Comparison of ENCODE assay signal across 12 cellular contexts in genomic region chr17:17051380-17051779, GRCh38. TPM values are rescaled to one million over a fixed set of nuclear protein-coding genes. Genes with fewer than 3 reads are reported as not detected.
DNase-seq lines count a peak whose midpoint lies in the region; ATAC-seq and TF ChIP-seq lines count a peak whose summit lies in the region.
"Had no signal": no experiment of that assay in that cellular context is flagged by ENCODE, and none has a peak within 500 bp of the region (broad histone marks: within the 10 kb centered on the region; RNA-seq: fewer than 3 reads in every experiment).

No MANE protein-coding gene starts in this region.

- H3K9me3 ChIP-seq in CD8-positive, alpha-beta T cell (ENCODE audit: low read length), result no peaks in the 10 kb centered on the region
- no peaks in the 10 kb centered on the region for H3K9me3 ChIP-seq in Peyer's patch
- H3K9me3 ChIP-seq in gastrocnemius medialis, result no peaks in the 10 kb centered on the region
- H3K9me3 ChIP-seq in SK-N-SH, result no peaks in the 10 kb centered on the region

- H3K9ac ChIP-seq in SK-N-SH, result no peak overlapping the region

- no peaks in the 10 kb centered on the region for H3F3A ChIP-seq in SK-N-SH (replicated peaks; ENCODE audit: insufficient read depth)

- TF ChIP-seq EP300 in SK-N-SH (IDR thresholded peaks at IDR 0.05; ENCODE audit: borderline replicate concordance in 1 of 2, low read depth in 1 of 2, low read length in 1 of 2), result no peak

- DNase-seq in CD8-positive, alpha-beta T cell, result peak in 1 of 7 experiments; percentile 13
- DNase-seq in Peyer's patch (peak in 1 of 3 donors; percentile 24), islet precursor cell (peak; percentile 43), gastrocnemius medialis (peak in 1 of 2 donors; percentile 23), SK-N-SH (no peak), AG08396 (ENCODE audit: low spot score) (no peak)
- DNase-seq: hippocampal formation; NCI-H1105 treated with DMSO at 0.1 percent for 48 hours; NCI-H524 treated with DMSO at 0.1 percent for 48 hours; stimulated activated naive CD8-positive, alpha-beta T cell treated with anti-CD3 and anti-CD28 coated beads, Interleukin-15, amount 100 ng/mL, for 72 hours had no signal

- 90% methylated on average over 4 of the region's 6 CpGs for WGBS in SK-N-SH (ENCODE audit: low lambda C conversion rate)

- CTCF ChIA-PET in CD8-positive, alpha-beta T cell (lab: Charles Lee), result interaction anchor here (0.6 kb wide), 1 partner anchor 45 kb away, joined by 3 read pairs; no protein-coding TSS in a partner anchor
- CTCF ChIA-PET in SK-N-SH (lab: Yijun Ruan, JAX), result no interaction called here

- in situ Hi-C loops in gastrocnemius medialis (cut with MboI; ENCODE audit: low sequenced_read_pairs in 4 of 4), result no loop called here

- peaks cover 4% of the 10 kb centered on the region for H3K36me3 Mint-ChIP-seq in CD8-positive, alpha-beta T cell

- peaks cover 100% of the 10 kb centered on the region for H3K79me2 ChIP-seq in SK-N-SH (ENCODE audit: insufficient read depth)

- TF ChIP-seq CTCF in CD8-positive, alpha-beta T cell (IDR thresholded peaks at IDR 0.05), result no peak
- TF ChIP-seq CTCF in Peyer's patch (IDR thresholded peaks at IDR 0.05), result no peak
- TF ChIP-seq CTCF in gastrocnemius medialis (IDR thresholded peaks at IDR 0.05 in 4 of 5, conservative IDR thresholded peaks at IDR 0.05 in 1 of 5), result no peak
- no peak for TF ChIP-seq CTCF in SK-N-SH (IDR thresholded peaks at IDR 0.05)

- intact Hi-C loops in CD8-positive, alpha-beta T cell (cut with DNase I, micrococcal nuclease), result no loop called here
- intact Hi-C loops in gastrocnemius medialis (cut with DNase I; ENCODE audit: low total_unique reads), result no loop called here

- H3K27ac ChIP-seq in CD8-positive, alpha-beta T cell (ENCODE audit: low read depth, low read length), result no peak overlapping the region
- peak overlapping the region in 3 of 4 donors; percentile 64 to 89 (median 78) for H3K27ac ChIP-seq in Peyer's patch
- peak overlapping the region; percentile 86 to 90 (median 88) for H3K27ac ChIP-seq in gastrocnemius medialis
- no peak overlapping the region; a peak in 1 of 4 replicates for H3K27ac ChIP-seq in SK-N-SH (ENCODE audit: low read depth in 2 of 2, low read length in 1 of 2)

- H3K4me1 ChIP-seq in CD8-positive, alpha-beta T cell (ENCODE audit: insufficient read depth, low read length), result peaks cover 50% of the 10 kb centered on the region
- H3K4me1 ChIP-seq in Peyer's patch (peaks cover 7 to 67% (median 15%) of the 10 kb centered on the region in 4 donors), gastrocnemius medialis (peaks cover 94 to 99% of the 10 kb centered on the region in 2 donors), SK-N-SH (ENCODE audit: control insufficient read depth in 1 of 2, insufficient read depth in 2 of 2, low read depth in 1 of 2, low read length in 1 of 2) (peaks cover 0 to 32% of the 10 kb centered on the region in 2 experiments; a peak in 2 of 4 replicates)

- POLR2A ChIA-PET in CD8-positive, alpha-beta T cell (lab: Charles Lee), result interaction anchor here (0.5 to 1.5 kb wide), 3 partner anchors 8 to 179 kb away, joined by 4 to 5 read pairs (median 5); no protein-coding TSS in a partner anchor
- POLR2A ChIA-PET in SK-N-SH (lab: Yijun Ruan, JAX), result interaction anchor here (1.3 kb wide), 1 partner anchor 10 kb away, joined by 3 read pairs; no protein-coding TSS in a partner anchor

- H4K20me1 ChIP-seq in SK-N-SH (ENCODE audit: insufficient read depth), result peaks cover 97% of the 10 kb centered on the region

- TF ChIP-seq RAD21 in SK-N-SH (IDR thresholded peaks at IDR 0.05; ENCODE audit: low read length), result no peak

- no peak overlapping the region for H3K4me2 ChIP-seq in SK-N-SH

- no peak overlapping the region for H2AFZ ChIP-seq in SK-N-SH (ENCODE audit: low read depth)

- H3K4me3 Mint-ChIP-seq in CD8-positive, alpha-beta T cell, result no peak overlapping the region
- H3K4me3 Mint-ChIP-seq: stimulated activated naive CD8-positive, alpha-beta T cell treated with anti-CD3 and anti-CD28 coated beads, Interleukin-15, amount 100 ng/mL, for 72 hours had no signal

- no peaks in the 10 kb centered on the region for H3K9me2 ChIP-seq in SK-N-SH

- H3K4me3 ChIP-seq in CD8-positive, alpha-beta T cell (ENCODE audit: low read depth, low read length), result no peak overlapping the region
- no peak overlapping the region for H3K4me3 ChIP-seq in Peyer's patch
- H3K4me3 ChIP-seq in gastrocnemius medialis, result no peak overlapping the region
- no peak overlapping the region for H3K4me3 ChIP-seq in SK-N-SH (ENCODE audit: low read depth in 2 of 2, low read length in 1 of 2)

- peaks cover 73% of the 10 kb centered on the region for H3K4me1 Mint-ChIP-seq in CD8-positive, alpha-beta T cell (ENCODE audit: low read depth)

- no peaks in the 10 kb centered on the region for H3K9me3 Mint-ChIP-seq in CD8-positive, alpha-beta T cell
- H3K9me3 Mint-ChIP-seq: stimulated activated naive CD8-positive, alpha-beta T cell treated with anti-CD3 and anti-CD28 coated beads, Interleukin-15, amount 100 ng/mL, for 72 hours had no signal

- TF ChIP-seq POLR2A in Peyer's patch (IDR thresholded peaks at IDR 0.05) (no peak), gastrocnemius medialis (IDR thresholded peaks at IDR 0.05) (no peak)

- no peaks in the 10 kb centered on the region for H3K27me3 Mint-ChIP-seq in CD8-positive, alpha-beta T cell (ENCODE audit: low read depth)
- H3K27me3 Mint-ChIP-seq: stimulated activated naive CD8-positive, alpha-beta T cell treated with anti-CD3 and anti-CD28 coated beads, Interleukin-15, amount 100 ng/mL, for 72 hours had no signal

- ATAC-seq in CD8-positive, alpha-beta T cell, result no peak
- ATAC-seq in gastrocnemius medialis (no peak), HG03045 (IDR thresholded peaks at IDR 0.05; ENCODE audit: unreplicated experiment) (no peak), HG02610 (IDR thresholded peaks at IDR 0.05; ENCODE audit: unreplicated experiment) (no peak)
- ATAC-seq: stimulated activated naive CD8-positive, alpha-beta T cell treated with anti-CD3 and anti-CD28 coated beads, Interleukin-15, amount 100 ng/mL, for 72 hours had no signal

- peak overlapping the region; percentile 74 for H3K27ac Mint-ChIP-seq in CD8-positive, alpha-beta T cell

- H3K36me3 ChIP-seq in CD8-positive, alpha-beta T cell (ENCODE audit: insufficient read depth, low read length), result no peaks in the 10 kb centered on the region
- H3K36me3 ChIP-seq in Peyer's patch (no peaks in the 10 kb centered on the region), gastrocnemius medialis (no peaks in the 10 kb centered on the region), SK-N-SH (replicated peaks in 1 of 2; ENCODE audit: control insufficient read depth in 1 of 2, insufficient read depth in 2 of 2, low read length in 1 of 2) (peaks cover 2 to 10% of the 10 kb centered on the region in 2 experiments)

- H3K27me3 ChIP-seq in CD8-positive, alpha-beta T cell (ENCODE audit: insufficient read depth, low read length), result no peaks in the 10 kb centered on the region
- H3K27me3 ChIP-seq in Peyer's patch (no peaks in the 10 kb centered on the region), gastrocnemius medialis (no peaks in the 10 kb centered on the region), SK-N-SH (ENCODE audit: insufficient read depth) (no peaks in the 10 kb centered on the region)

TF ChIP-seq in SK-N-SH, 30 proteins besides CTCF, POLR2A, EP300 and RAD21:
- TF ChIP-seq GATA2 (CRISPR knock-in tag; IDR thresholded peaks at IDR 0.05) (no peak), POLR2AphosphoS5 (IDR thresholded peaks at IDR 0.05; ENCODE audit: low read depth, low read length) (no peak), EZH2phosphoT487 (IDR thresholded peaks at IDR 0.05; ENCODE audit: borderline replicate concordance, low read depth) (no peak), TCF12 (IDR thresholded peaks at IDR 0.05) (no peak), IRF3 (IDR thresholded peaks at IDR 0.05; ENCODE audit: low read depth, low read length) (no peak), SMC3 (IDR thresholded peaks at IDR 0.05; ENCODE audit: low read depth, low read length) (no peak), TAF1 (IDR thresholded peaks at IDR 0.05; ENCODE audit: borderline replicate concordance, low read depth, low read length) (no peak), MAX (IDR thresholded peaks at IDR 0.05; ENCODE audit: low read depth) (no peak), JUND (IDR thresholded peaks at IDR 0.05) (no peak), YY1 (IDR thresholded peaks at IDR 0.05; ENCODE audit: low read depth) (no peak), NFIC (IDR thresholded peaks at IDR 0.05; ENCODE audit: borderline replicate concordance) (no peak), SIN3A (IDR thresholded peaks at IDR 0.05; ENCODE audit: borderline replicate concordance, low read depth, low read length) (no peak), USF1 (IDR thresholded peaks at IDR 0.05; ENCODE audit: borderline replicate concordance, low read depth) (no peak), ELF1 (IDR thresholded peaks at IDR 0.05) (no peak), MXI1 (IDR thresholded peaks at IDR 0.05; ENCODE audit: low read depth, low read length) (no peak), GABPA (IDR thresholded peaks at IDR 0.05; ENCODE audit: low read depth) (no peak)
TF ChIP-seq in SK-N-SH: peak in this region for 0.

RNA-seq across cellular contexts. Expression of gene MPRIP, which starts 9.1 kb away (rescaled TPM):
- total RNA-seq in CD8-positive, alpha-beta T cell, result 100 to 1,000 TPM; 146 to 149 TPM
- 100 to 1,000 TPM; 141 to 305 (median 291) TPM for total RNA-seq in Peyer's patch
- total RNA-seq in gastrocnemius medialis, result 100 to 1,000 TPM in 3 of 4 donors, 10 to 100 TPM in 1; 71.1 to 127 (median 124) TPM
- 64.4 and 69.8 TPM in 2 replicates for polyA plus RNA-seq in SK-N-SH (2012; rRNA removed)
- polyA plus RNA-seq in SK-N-SH (2012; cell fraction: cytosol; rRNA removed), result 48.5 and 56.7 TPM in 2 replicates
- polyA plus RNA-seq in SK-N-SH (2012; cell fraction: nucleus; rRNA removed), result 85.3 and 87.9 TPM in 2 replicates

Comparison
In these comparisons a context has a peak if more than half of its experiments do, and no peak if none do; other contexts are left out.
1. H3K27ac ChIP-seq: peak in Peyer's patch (3 of 4) and gastrocnemius medialis (4 of 4); none in CD8-positive, alpha-beta T cell (single experiment) and SK-N-SH (0 of 2).